Comparison of ENCODE assay signal across 18 cellular contexts in genomic region chr11:67300256-67300755, GRCh38. TPM values are rescaled to one million over a fixed set of nuclear protein-coding genes. Genes with fewer than 3 reads are reported as not detected.
DNase-seq lines count a peak whose midpoint lies in the region; ATAC-seq and TF ChIP-seq lines count a peak whose summit lies in the region.
"Had no signal": no experiment of that assay in that cellular context is flagged by ENCODE, and none has a peak within 500 bp of the region (broad histone marks: within the 10 kb centered on the region; RNA-seq: fewer than 3 reads in every experiment).

No MANE protein-coding gene starts in this region.

- H3K4me1 Mint-ChIP-seq in CD4-positive, alpha-beta T cell (ENCODE audit: low read depth) = peaks cover 23% of the 10 kb centered on the region

- POLR2A ChIA-PET in CD4-positive, alpha-beta T cell (lab: Charles Lee) = interaction anchor here (0.7 to 5.6 kb wide), 4 partner anchors 12 to 42 kb away, joined by 3 to 54 read pairs (median 4); partner anchors contain the start of gene ANKRD13D
- POLR2A ChIA-PET in A673 (lab: Charles Lee; ENCODE audit: low non-redundant PET) = no interaction called here

- H4K20me1 ChIP-seq in BLaER1 = peaks cover 42% of the 10 kb centered on the region

- intact Hi-C loops in CD4-positive, alpha-beta T cell (cut with DNase I, micrococcal nuclease) = no loop called here
- intact Hi-C loops in posterior vena cava (cut with DNase I) (no loop called here), A673 (cut with micrococcal nuclease; ENCODE audit: unreplicated experiment) (no loop called here)

- no TSS peak for BruUV-seq in A673 (replicated peaks; lab: Mats Ljungman, UMichigan)

- H3K27ac ChIP-seq in BLaER1 = peak overlapping the region; percentile 95; the same call in 1 of the 2 replicates
- peak overlapping the region; percentile 21 for H3K27ac ChIP-seq in CD4-positive, alpha-beta T cell (ENCODE audit: low read depth, low read length)
- H3K27ac ChIP-seq in A673 (ENCODE audit: low read depth, low read length, poor library complexity, severe bottlenecking) = no peak overlapping the region
- H3K27ac ChIP-seq: KMS-11, SK-N-MC had no signal

- H3K9ac ChIP-seq in BLaER1 = no peak overlapping the region
- H3K9ac ChIP-seq: KMS-11 had no signal

- peaks cover 7% of the 10 kb centered on the region for H3K9me3 Mint-ChIP-seq in CD4-positive, alpha-beta T cell

- no peaks in the 10 kb centered on the region for H3K27me3 Mint-ChIP-seq in CD4-positive, alpha-beta T cell
- H3K27me3 Mint-ChIP-seq: B cell had no signal

- H3K4me3 Mint-ChIP-seq in CD4-positive, alpha-beta T cell = no peak overlapping the region
- H3K4me3 Mint-ChIP-seq: B cell had no signal

- H3K4me1 ChIP-seq in BLaER1 (peaks cover 50% of the 10 kb centered on the region), A673 (ENCODE audit: insufficient read depth, low read length, poor library complexity, severe bottlenecking) (peaks cover 10% of the 10 kb centered on the region)

- H3K4me2 ChIP-seq in BLaER1 = no peak overlapping the region
- H3K4me2 ChIP-seq: KMS-11 had no signal

- no peak for ATAC-seq in CD4-positive, alpha-beta T cell (ENCODE audit: poor library complexity)
- ATAC-seq in HG03139 (IDR thresholded peaks at IDR 0.05; ENCODE audit: unreplicated experiment) = no peak

- H3K27me3 ChIP-seq in BLaER1 (no peaks in the 10 kb centered on the region), A673 (replicated peaks; ENCODE audit: insufficient read depth, low read depth, low read length, poor library complexity) (no peaks in the 10 kb centered on the region)
- H3K27me3 ChIP-seq in CD4-positive, alpha-beta T cell (ENCODE audit: control insufficient read depth, insufficient read depth, low read length) = no peaks in the 10 kb centered on the region

- DNase-seq in CD4-positive, alpha-beta T cell = no peak
- peak; percentile 48 for DNase-seq in islet precursor cell
- DNase-seq in posterior vena cava (ENCODE audit: low spot score) = peak; percentile 67
- no peak for DNase-seq in COLO829 (ENCODE audit: low spot score)
- no peak for DNase-seq in A673 (ENCODE audit: low spot score)
- DNase-seq: DND-41, NCI-H1048, NCI-H1436 treated with DMSO at 0.1 percent for 48 hours, NCI-H2029 treated with DMSO at 0.1 percent for 48 hours, NCI-H2171 treated with DMSO at 0.1 percent for 48 hours, NCI-H446 treated with DMSO at 0.1 percent for 48 hours, OCI-M1 had no signal

- no peak overlapping the region for H3K27ac Mint-ChIP-seq in CD4-positive, alpha-beta T cell
- H3K27ac Mint-ChIP-seq: B cell had no signal

- CTCF ChIA-PET in CD4-positive, alpha-beta T cell (lab: Charles Lee) = interaction anchor here (2.1 kb wide), 1 partner anchor 17 kb away, joined by 5 read pairs; no protein-coding TSS in a partner anchor
- CTCF ChIA-PET in A673 (lab: Charles Lee) = no interaction called here

- H3K36me3 ChIP-seq in BLaER1 = peaks cover 77% of the 10 kb centered on the region
- H3K36me3 ChIP-seq in A673 (ENCODE audit: insufficient read depth, low read length, poor library complexity, severe bottlenecking) = peaks cover 68% of the 10 kb centered on the region

- peaks cover 58% of the 10 kb centered on the region for H3K36me3 Mint-ChIP-seq in CD4-positive, alpha-beta T cell (ENCODE audit: low read depth)

- H3K4me3 ChIP-seq in BLaER1 = no peak overlapping the region
- no peak overlapping the region for H3K4me3 ChIP-seq in A673 (ENCODE audit: low read depth, low read length, poor library complexity, severe bottlenecking)
- H3K4me3 ChIP-seq: HAP-1, SK-N-MC had no signal

- H3K9me3 ChIP-seq in BLaER1 = peaks cover 9% of the 10 kb centered on the region
- peaks cover 14% of the 10 kb centered on the region for H3K9me3 ChIP-seq in CD4-positive, alpha-beta T cell (ENCODE audit: control insufficient read depth, low read length)
- peaks cover 9% of the 10 kb centered on the region for H3K9me3 ChIP-seq in A673 (ENCODE audit: low read depth, low read length, poor library complexity, severe bottlenecking)
- H3K9me3 ChIP-seq: HAP-1 had no signal

- no peak for TF ChIP-seq CTCF in CD4-positive, alpha-beta T cell (IDR thresholded peaks at IDR 0.05)
- TF ChIP-seq CTCF in A673 (conservative IDR thresholded peaks at IDR 0.05; ENCODE audit: low read depth, low read length) = no peak

RNA-seq across cellular contexts. Expression of gene SSH3, which starts 3.0 kb away (rescaled TPM):
- 1 to 10 TPM; 8.5 to 8.8 TPM for total RNA-seq in CD4-positive, alpha-beta T cell
- total RNA-seq in posterior vena cava (10 to 100 TPM; 23.5 to 26.2 TPM), A673 (2021) (5.5 and 7.8 TPM in 2 replicates)

RNA-seq across cellular contexts. Expression of gene ANKRD13D, which starts 11.2 kb away (rescaled TPM):
- total RNA-seq in CD4-positive, alpha-beta T cell = 100 to 1,000 TPM; 160 to 161 TPM
- total RNA-seq in posterior vena cava (10 to 100 TPM; 40.7 to 42.8 TPM), A673 (2021) (94.2 and 101 TPM in 2 replicates)

RNA-seq across cellular contexts. Expression of gene GRK2, which starts 34.0 kb away (rescaled TPM):
- total RNA-seq in CD4-positive, alpha-beta T cell = 100 to 1,000 TPM; 309 to 325 TPM
- total RNA-seq in posterior vena cava (10 to 100 TPM; 50.4 to 58.2 TPM), A673 (2021) (88.6 and 92.6 TPM in 2 replicates)

RNA-seq across cellular contexts. Expression of gene POLD4, which starts 53.0 kb away (rescaled TPM):
- total RNA-seq in CD4-positive, alpha-beta T cell = 10 to 100 TPM; 31.7 to 39.5 TPM
- total RNA-seq in posterior vena cava (10 to 100 TPM; 56.1 to 60.9 TPM), A673 (2021) (13.2 and 14.3 TPM in 2 replicates)

Comparison
In these comparisons a context has a peak if more than half of its experiments do, and no peak if none do; other contexts are left out.
1. DNase-seq: peak in islet precursor cell (single experiment) and posterior vena cava (single experiment); none in CD4-positive, alpha-beta T cell (0 of 10), COLO829 (single experiment) and A673 (single experiment).